Comparison of ENCODE assay signal across 8 cellular contexts in the genomic region with DNA sequence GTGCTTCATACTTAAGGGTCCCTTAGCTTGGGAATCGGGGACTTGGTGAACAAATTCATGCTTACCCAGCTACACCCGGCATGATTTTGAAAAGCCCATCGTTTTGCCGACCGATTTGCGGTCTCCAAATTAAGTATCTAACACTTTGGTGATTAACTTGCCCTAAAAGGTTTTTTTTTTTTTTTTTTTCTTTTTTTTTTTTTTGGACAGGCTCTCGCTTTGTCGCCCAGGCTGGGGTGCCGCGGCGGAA. TPM values are rescaled to one million over a fixed set of nuclear protein-coding genes. Genes with fewer than 3 reads are reported as not detected.
A peak's percentile ranks its signal among the peaks of the same experiment; 100 is the strongest.
DNase-seq lines count a peak whose midpoint lies in the region; ATAC-seq, FAIRE-seq and TF ChIP-seq lines count a peak whose summit lies in the region.

No MANE protein-coding gene starts in this region.

- H3K27me3 Mint-ChIP-seq in activated naive CD8-positive, alpha-beta T cell treated with anti-CD3 and anti-CD28 coated beads for 36 hours, result no peaks in the 10 kb centered on the region

- no peak for TF ChIP-seq CTCF in kidney (IDR thresholded peaks at IDR 0.05; ENCODE audit: borderline replicate concordance, extremely low read depth, insufficient read depth)

- peak overlapping the region; percentile 66 to 82 for H3K4me3 ChIP-seq in kidney (ENCODE audit: low read length in 2 of 2)

- peaks cover 22 to 32% of the 10 kb centered on the region in 2 donors for H3K36me3 ChIP-seq in kidney (ENCODE audit: control insufficient read depth in 1 of 2, insufficient read depth in 2 of 2, low read length in 2 of 2)

- H3K27ac Mint-ChIP-seq in activated naive CD8-positive, alpha-beta T cell treated with anti-CD3 and anti-CD28 coated beads for 36 hours, result peak overlapping the region; percentile 99

- H3K4me3 Mint-ChIP-seq in activated naive CD8-positive, alpha-beta T cell treated with anti-CD3 and anti-CD28 coated beads for 36 hours, result peak overlapping the region; percentile 95

- H3K9me3 ChIP-seq in kidney (ENCODE audit: control insufficient read depth in 1 of 2, low read length in 2 of 2), result no peaks in the 10 kb centered on the region

- H3K36me3 Mint-ChIP-seq in activated naive CD8-positive, alpha-beta T cell treated with anti-CD3 and anti-CD28 coated beads for 36 hours, result peaks cover 44% of the 10 kb centered on the region

- H3K4me1 ChIP-seq in kidney (ENCODE audit: control insufficient read depth in 1 of 2, insufficient read depth in 1 of 2, low read depth in 1 of 2, low read length in 2 of 2), result peaks cover 20 to 22% of the 10 kb centered on the region in 2 donors

- intact Hi-C loops in kidney (cut with DNase I), result no loop called here

- peaks cover 39% of the 10 kb centered on the region for H3K4me1 Mint-ChIP-seq in activated naive CD8-positive, alpha-beta T cell treated with anti-CD3 and anti-CD28 coated beads for 36 hours

- no peak for FAIRE-seq in kidney (lab: Jason Lieb, UNC)

- peak; percentile 0 to 2 for ATAC-seq in activated CD4-positive, CD25-positive, alpha-beta regulatory T cell treated with anti-CD3 and anti-CD28 coated beads, Interleukin-2, amount 50 U/mL, for 24 hours

- peak overlapping the region; percentile 98 for H3K9ac ChIP-seq in kidney (ENCODE audit: low read length in 2 of 2)

- DNase-seq in activated CD4-positive, CD25-positive, alpha-beta regulatory T cell (lab: John Stamatoyannopoulos, UW), result no peak
- DNase-seq in activated naive CD8-positive, alpha-beta T cell treated with anti-CD3 and anti-CD28 coated beads for 36 hours, result peak; percentile 40
- DNase-seq in kidney (no peak), substantia nigra (lab: John Stamatoyannopoulos, UW) (no peak), mesenteric fat pad (ENCODE audit: low spot score) (no peak), NCI-H524 treated with DMSO at 0.1 percent for 48 hours (lab: John Stamatoyannopoulos, UW) (no peak), NCI-H748 treated with DMSO at 0.1 percent for 48 hours (lab: John Stamatoyannopoulos, UW) (no peak)

- H3K27ac ChIP-seq in kidney (ENCODE audit: low read depth in 2 of 2, low read length in 2 of 2), result peak overlapping the region; percentile 100
- peak overlapping the region; percentile 100 for H3K27ac ChIP-seq in substantia nigra (ENCODE audit: low read depth, low read length, poor library complexity, severe bottlenecking)

- H3K9me3 Mint-ChIP-seq in activated naive CD8-positive, alpha-beta T cell treated with anti-CD3 and anti-CD28 coated beads for 36 hours, result no peaks in the 10 kb centered on the region

RNA-seq across cellular contexts. Expression of gene HSP90AA1, which starts 0.8 kb away (rescaled TPM):
- 1,000 to 10,000 TPM; 1,485 to 1,535 TPM for total RNA-seq in activated naive CD8-positive, alpha-beta T cell treated with anti-CD3 and anti-CD28 coated beads for 36 hours
- 409 TPM for total RNA-seq in kidney
- 455 TPM for polyA plus RNA-seq in kidney (ENCODE audit: insufficient read depth, low read depth, low replicate concordance)
- total RNA-seq in mesenteric fat pad, result 473 TPM

RNA-seq across cellular contexts. Expression of gene WDR20, which starts 52.0 kb away (rescaled TPM):
- total RNA-seq in activated naive CD8-positive, alpha-beta T cell treated with anti-CD3 and anti-CD28 coated beads for 36 hours, result 10 to 100 TPM; 22.3 to 27.3 TPM
- 44.2 TPM for total RNA-seq in kidney
- polyA plus RNA-seq in kidney (ENCODE audit: insufficient read depth, low read depth, low replicate concordance), result 12.6 TPM
- 34.1 TPM for total RNA-seq in mesenteric fat pad
